ENCODE assay signal across 1 cellular context in the genomic region with DNA sequence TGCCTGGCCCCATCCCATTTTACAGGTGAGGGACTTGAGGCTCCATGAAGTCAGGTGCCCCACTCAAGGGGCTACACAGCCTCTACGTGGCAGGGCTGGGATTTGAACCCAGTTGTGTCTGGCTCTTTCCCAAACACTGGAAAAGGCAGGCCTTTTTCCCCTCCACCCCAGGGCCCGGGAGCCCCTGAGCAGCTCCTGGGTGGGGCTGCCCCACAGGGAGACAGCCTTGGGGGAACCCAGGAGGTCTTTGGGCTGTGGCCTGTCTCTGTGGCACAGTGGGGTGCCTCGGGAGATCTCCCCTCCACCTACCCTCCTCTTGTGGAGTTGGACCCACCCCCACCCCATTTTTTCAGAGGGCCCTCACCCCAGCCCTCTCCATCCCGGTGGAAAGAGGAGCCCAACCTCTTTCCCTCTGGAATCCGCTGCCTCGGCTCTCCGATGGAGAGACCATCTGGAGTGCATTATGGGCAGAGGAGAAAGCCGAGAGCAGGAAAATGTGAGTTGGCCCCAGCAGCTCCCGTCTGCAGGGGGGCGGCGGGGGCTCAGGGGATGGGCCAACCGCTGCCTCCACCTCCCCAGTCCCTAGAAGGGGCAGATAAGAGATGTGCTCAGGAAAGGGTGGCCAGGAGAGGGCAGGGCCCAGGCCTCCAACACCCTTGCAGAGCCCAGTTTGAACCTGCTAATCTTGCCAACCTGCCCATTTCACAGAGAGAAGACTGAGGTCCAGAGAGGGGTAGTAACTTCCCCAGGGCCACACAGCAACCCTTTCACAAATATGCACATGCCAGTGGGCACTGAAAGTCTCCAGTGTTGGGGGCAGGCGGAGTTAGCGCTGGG.
A peak's percentile ranks its signal among the peaks of the same experiment; 100 is the strongest.
TF ChIP-seq lines count a peak whose summit lies in the region.

No MANE protein-coding gene starts in this region.

TF ChIP-seq in K562, 482 proteins besides CTCF, POLR2A, EP300 and RAD21:
- TF ChIP-seq ZFP36 (IDR thresholded peaks at IDR 0.05; ENCODE audit: low read depth, low read length, partially characterized antibody): peak; percentile 65
- TF ChIP-seq, protein P1, sequence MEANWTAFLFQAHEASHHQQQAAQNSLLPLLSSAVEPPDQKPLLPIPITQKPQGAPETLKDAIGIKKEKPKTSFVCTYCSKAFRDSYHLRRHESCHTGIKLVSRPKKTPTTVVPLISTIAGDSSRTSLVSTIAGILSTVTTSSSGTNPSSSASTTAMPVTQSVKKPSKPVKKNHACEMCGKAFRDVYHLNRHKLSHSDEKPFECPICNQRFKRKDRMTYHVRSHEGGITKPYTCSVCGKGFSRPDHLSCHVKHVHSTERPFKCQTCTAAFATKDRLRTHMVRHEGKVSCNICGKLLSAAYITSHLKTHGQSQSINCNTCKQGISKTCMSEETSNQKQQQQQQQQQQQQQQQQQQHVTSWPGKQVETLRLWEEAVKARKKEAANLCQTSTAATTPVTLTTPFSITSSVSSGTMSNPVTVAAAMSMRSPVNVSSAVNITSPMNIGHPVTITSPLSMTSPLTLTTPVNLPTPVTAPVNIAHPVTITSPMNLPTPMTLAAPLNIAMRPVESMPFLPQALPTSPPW (CRISPR knock-in tag; IDR thresholded peaks at IDR 0.05): no peak
- TF ChIP-seq, protein P2, sequence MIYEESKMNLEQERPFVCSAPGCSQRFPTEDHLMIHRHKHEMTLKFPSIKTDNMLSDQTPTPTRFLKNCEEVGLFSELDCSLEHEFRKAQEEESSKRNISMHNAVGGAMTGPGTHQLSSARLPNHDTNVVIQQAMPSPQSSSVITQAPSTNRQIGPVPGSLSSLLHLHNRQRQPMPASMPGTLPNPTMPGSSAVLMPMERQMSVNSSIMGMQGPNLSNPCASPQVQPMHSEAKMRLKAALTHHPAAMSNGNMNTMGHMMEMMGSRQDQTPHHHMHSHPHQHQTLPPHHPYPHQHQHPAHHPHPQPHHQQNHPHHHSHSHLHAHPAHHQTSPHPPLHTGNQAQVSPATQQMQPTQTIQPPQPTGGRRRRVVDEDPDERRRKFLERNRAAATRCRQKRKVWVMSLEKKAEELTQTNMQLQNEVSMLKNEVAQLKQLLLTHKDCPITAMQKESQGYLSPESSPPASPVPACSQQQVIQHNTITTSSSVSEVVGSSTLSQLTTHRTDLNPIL (CRISPR knock-in tag; IDR thresholded peaks at IDR 0.05): no peak
- peak; percentile 33 for TF ChIP-seq CHD4 (IDR thresholded peaks at IDR 0.05; ENCODE audit: insufficient read depth, insufficient replicate concordance, low read depth, low read length, poor library complexity, severe bottlenecking)
- TF ChIP-seq BCOR (IDR thresholded peaks at IDR 0.05): peak; percentile 80
- TF ChIP-seq ZNF41 (CRISPR knock-in tag; conservative IDR thresholded peaks at IDR 0.05): no peak
- TF ChIP-seq SMARCA5 (IDR thresholded peaks at IDR 0.05): 0 out of 2 replicates have a peak, but pooled peaks have one; percentile 22
- TF ChIP-seq, protein P3, sequence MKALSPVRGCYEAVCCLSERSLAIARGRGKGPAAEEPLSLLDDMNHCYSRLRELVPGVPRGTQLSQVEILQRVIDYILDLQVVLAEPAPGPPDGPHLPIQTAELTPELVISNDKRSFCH (CRISPR knock-in tag; IDR thresholded peaks at IDR 0.05): no peak
- TF ChIP-seq, protein P3 (tag; IDR thresholded peaks at IDR 0.05): no peak
- peak in 1 of 2 experiments; percentile 50; a peak in 1 of 4 replicates for TF ChIP-seq RCOR1 (IDR thresholded peaks at IDR 0.05; ENCODE audit: borderline replicate concordance in 1 of 2, low read depth in 2 of 2, low read length in 2 of 2)
- peak; percentile 52 for TF ChIP-seq RBM25 (IDR thresholded peaks at IDR 0.05; ENCODE audit: low read depth, low read length, severe bottlenecking)
- TF ChIP-seq PTBP1 (IDR thresholded peaks at IDR 0.05; ENCODE audit: low read depth, low read length): peak; percentile 44; the same call in 1 of the 2 replicates
- TF ChIP-seq CBX1 (IDR thresholded peaks at IDR 0.05; ENCODE audit: low read depth): peak; percentile 71; the same call in 1 of the 2 replicates
- peak in 1 of 2 experiments; percentile 41; a peak in 2 of 4 replicates for TF ChIP-seq KDM1A (IDR thresholded peaks at IDR 0.05)
- TF ChIP-seq, protein P4, sequence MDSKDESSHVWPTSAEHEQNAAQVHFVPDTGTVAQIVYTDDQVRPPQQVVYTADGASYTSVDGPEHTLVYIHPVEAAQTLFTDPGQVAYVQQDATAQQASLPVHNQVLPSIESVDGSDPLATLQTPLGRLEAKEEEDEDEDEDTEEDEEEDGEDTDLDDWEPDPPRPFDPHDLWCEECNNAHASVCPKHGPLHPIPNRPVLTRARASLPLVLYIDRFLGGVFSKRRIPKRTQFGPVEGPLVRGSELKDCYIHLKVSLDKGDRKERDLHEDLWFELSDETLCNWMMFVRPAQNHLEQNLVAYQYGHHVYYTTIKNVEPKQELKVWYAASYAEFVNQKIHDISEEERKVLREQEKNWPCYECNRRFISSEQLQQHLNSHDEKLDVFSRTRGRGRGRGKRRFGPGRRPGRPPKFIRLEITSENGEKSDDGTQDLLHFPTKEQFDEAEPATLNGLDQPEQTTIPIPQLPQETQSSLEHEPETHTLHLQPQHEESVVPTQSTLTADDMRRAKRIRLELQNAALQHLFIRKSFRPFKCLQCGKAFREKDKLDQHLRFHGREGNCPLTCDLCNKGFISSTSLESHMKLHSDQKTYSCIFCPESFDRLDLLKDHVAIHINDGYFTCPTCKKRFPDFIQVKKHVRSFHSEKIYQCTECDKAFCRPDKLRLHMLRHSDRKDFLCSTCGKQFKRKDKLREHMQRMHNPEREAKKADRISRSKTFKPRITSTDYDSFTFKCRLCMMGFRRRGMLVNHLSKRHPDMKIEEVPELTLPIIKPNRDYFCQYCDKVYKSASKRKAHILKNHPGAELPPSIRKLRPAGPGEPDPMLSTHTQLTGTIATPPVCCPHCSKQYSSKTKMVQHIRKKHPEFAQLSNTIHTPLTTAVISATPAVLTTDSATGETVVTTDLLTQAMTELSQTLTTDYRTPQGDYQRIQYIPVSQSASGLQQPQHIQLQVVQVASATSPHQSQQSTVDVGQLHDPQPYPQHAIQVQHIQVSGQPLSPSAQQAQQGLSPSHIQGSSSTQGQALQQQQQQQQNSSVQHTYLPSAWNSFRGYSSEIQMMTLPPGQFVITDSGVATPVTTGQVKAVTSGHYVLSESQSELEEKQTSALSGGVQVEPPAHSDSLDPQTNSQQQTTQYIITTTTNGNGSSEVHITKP (IDR thresholded peaks at IDR 0.05; ENCODE audit: partially characterized antibody): peak; percentile 40
